Comparison of ENCODE assay signal across 8 cellular contexts in genomic region chr14:34365309-34365915, GRCh38.
DNase-seq lines count a peak whose midpoint lies in the region; ATAC-seq and TF ChIP-seq lines count a peak whose summit lies in the region.

No MANE protein-coding gene starts in this region.

- no peak overlapping the region for H3K4me3 ChIP-seq in astrocyte of the spinal cord (ENCODE audit: low read depth, low read length)
- no peak overlapping the region for H3K4me3 ChIP-seq in right lobe of liver
- H3K4me3 ChIP-seq in aorta (ENCODE audit: low read length in 2 of 2) = no peak overlapping the region

- H3K4me3 Mint-ChIP-seq in CD14-positive monocyte = no peak overlapping the region
- H3K4me3 Mint-ChIP-seq in activated naive CD8-positive, alpha-beta T cell treated with anti-CD3 and anti-CD28 coated beads for 36 hours = no peak overlapping the region

- H3K4me1 ChIP-seq in right lobe of liver (peaks cover 0 to 14% (median 3%) of the 10 kb centered on the region in 4 donors), aorta (ENCODE audit: control insufficient read depth in 1 of 2, insufficient read depth in 2 of 2, low read length in 2 of 2) (no peaks in the 10 kb centered on the region)

- H3K4me1 Mint-ChIP-seq in CD14-positive monocyte = peaks cover 78% of the 10 kb centered on the region
- no peaks in the 10 kb centered on the region for H3K4me1 Mint-ChIP-seq in activated naive CD8-positive, alpha-beta T cell treated with anti-CD3 and anti-CD28 coated beads for 36 hours

- H3K27me3 Mint-ChIP-seq in CD14-positive monocyte (ENCODE audit: low read depth in 3 of 3) = no peaks in the 10 kb centered on the region
- H3K27me3 Mint-ChIP-seq in activated naive CD8-positive, alpha-beta T cell treated with anti-CD3 and anti-CD28 coated beads for 36 hours = peaks cover 24% of the 10 kb centered on the region

- H3K27ac ChIP-seq in right lobe of liver = no peak overlapping the region
- H3K27ac ChIP-seq in aorta (ENCODE audit: low read depth in 1 of 2, low read length in 2 of 2) = no peak overlapping the region

- in situ Hi-C loops in astrocyte of the spinal cord (cut with HindIII; ENCODE audit: low sequenced_read_pairs) = no loop called here

- no peaks in the 10 kb centered on the region for H3K9me3 Mint-ChIP-seq in CD14-positive monocyte
- no peaks in the 10 kb centered on the region for H3K9me3 Mint-ChIP-seq in activated naive CD8-positive, alpha-beta T cell treated with anti-CD3 and anti-CD28 coated beads for 36 hours

- H3K27me3 ChIP-seq in right lobe of liver = no peaks in the 10 kb centered on the region
- H3K27me3 ChIP-seq in aorta (ENCODE audit: control insufficient read depth in 1 of 2, insufficient read depth in 2 of 2, low read length in 1 of 2) = peaks cover 0 to 4% of the 10 kb centered on the region in 2 donors

- intact Hi-C loops in CD14-positive monocyte (cut with micrococcal nuclease) = no loop called here
- intact Hi-C loops in right lobe of liver (cut with DNase I) = no loop called here
- intact Hi-C loops in aorta (cut with DNase I) = no loop called here

- H3K36me3 ChIP-seq in right lobe of liver (no peaks in the 10 kb centered on the region), aorta (ENCODE audit: control insufficient read depth in 1 of 2, insufficient read depth in 2 of 2, low read length in 1 of 2) (no peaks in the 10 kb centered on the region)

- TF ChIP-seq CTCF in CD14-positive monocyte (IDR thresholded peaks at IDR 0.05) (peak; percentile 30), astrocyte of the spinal cord (IDR thresholded peaks at IDR 0.05; ENCODE audit: low read depth, low read length) (peak; percentile 43), right lobe of liver (IDR thresholded peaks at IDR 0.05) (peak; percentile 37 to 50 (median 42))

- peak overlapping the region in 4 of 7 donors; percentile 15 to 79 (median 28) for H3K27ac Mint-ChIP-seq in CD14-positive monocyte
- H3K27ac Mint-ChIP-seq in activated naive CD8-positive, alpha-beta T cell treated with anti-CD3 and anti-CD28 coated beads for 36 hours = no peak overlapping the region

- WGBS in right lobe of liver (ENCODE audit: insufficient coverage, low coverage, low lambda C conversion rate, missing lambda C conversion rate) = 19% methylated on average over 5 of the region's 5 CpGs
- WGBS in aorta, 2 donors = 11 to 12% methylated on average over 5 of the region's 5 CpGs

- H3K9me3 ChIP-seq in right lobe of liver (no peaks in the 10 kb centered on the region), aorta (ENCODE audit: control insufficient read depth, low read length) (no peaks in the 10 kb centered on the region)

- no peaks in the 10 kb centered on the region for H3K36me3 Mint-ChIP-seq in CD14-positive monocyte
- H3K36me3 Mint-ChIP-seq in activated naive CD8-positive, alpha-beta T cell treated with anti-CD3 and anti-CD28 coated beads for 36 hours = no peaks in the 10 kb centered on the region

- DNase-seq in CD14-positive monocyte (ENCODE audit: low spot score) (no peak), MV-4-11 (lab: John Stamatoyannopoulos, UW) (peak; percentile 46), astrocyte of the spinal cord (ENCODE audit: low read depth, low spot score) (peak; percentile 54), right lobe of liver (no peak), aorta (no peak)
- no peak for DNase-seq in activated naive CD8-positive, alpha-beta T cell treated with anti-CD3 and anti-CD28 coated beads for 36 hours

- ATAC-seq in right lobe of liver = peak; percentile 71 to 81 (median 76)
- ATAC-seq in aorta (ENCODE audit: low FRiP score) = no peak
- ATAC-seq in esophagus mucosa = no peak
- no peak for ATAC-seq in HG02623 (IDR thresholded peaks at IDR 0.05; ENCODE audit: unreplicated experiment)

- no peak for TF ChIP-seq POLR2A in right lobe of liver (IDR thresholded peaks at IDR 0.05)

Comparison
In these comparisons a context has a peak if more than half of its experiments do, and no peak if none do; other contexts are left out.
1. DNase-seq: peak in MV-4-11 (single experiment) and astrocyte of the spinal cord (single experiment); none in CD14-positive monocyte (single experiment), right lobe of liver (0 of 3), aorta (0 of 2) and activated naive CD8-positive, alpha-beta T cell treated with anti-CD3 and anti-CD28 coated beads for 36 hours (single experiment).
2. ATAC-seq: peak in right lobe of liver (4 of 4); none in aorta (single experiment), esophagus mucosa (single experiment) and HG02623 (single experiment).
3. Peak in every context shown above with its lines, with median percentiles within 50 percentile points of each other: CTCF ChIP-seq.